ENCODE assay signal across 17 cellular contexts in genomic region chr14:104580961-104581360, GRCh38. TPM values are rescaled to one million over a fixed set of nuclear protein-coding genes. Genes with fewer than 3 reads are reported as not detected.
A peak's percentile ranks its signal among the peaks of the same experiment; 100 is the strongest.
DNase-seq lines count a peak whose midpoint lies in the region; ATAC-seq and TF ChIP-seq lines count a peak whose summit lies in the region.
"Had no signal": no experiment of that assay in that cellular context is flagged by ENCODE, and none has a peak within 500 bp of the region (broad histone marks: within the 10 kb centered on the region; RNA-seq: fewer than 3 reads in every experiment).

No MANE protein-coding gene starts in this region.

- DNase-seq in SJCRH30: peak; percentile 28 to 41
- DNase-seq in heart right ventricle: peak; percentile 73 to 83
- peak; percentile 94 for DNase-seq in stomach
- DNase-seq in HCEC 1CT: no peak
- no peak for DNase-seq in Ammon's horn (ENCODE audit: low spot score)
- DNase-seq: activated CD4-positive, CD25-positive, alpha-beta regulatory T cell treated with anti-CD3 and anti-CD28 coated beads, Interleukin-2, amount 50 U/mL, for 72 hours; activated T-cell treated with anti-CD3 and anti-CD28 coated beads for 4 hours; amygdala; GF-D8; immature natural killer cell; PC-9; T-cell had no signal

- H3K27ac ChIP-seq in HUES6 (ENCODE audit: low read depth, low read length) (no peak overlapping the region), SJCRH30 (no peak overlapping the region), heart right ventricle (peak overlapping the region; percentile 81 to 98 (median 93)), stomach (peak overlapping the region in 4 of 5 donors; percentile 9 to 67 (median 28))
- H3K27ac ChIP-seq: KMS-11, PC-9 had no signal

- TF ChIP-seq CTCF in heart right ventricle (IDR thresholded peaks at IDR 0.05): no peak
- no peak for TF ChIP-seq CTCF in stomach (IDR thresholded peaks at IDR 0.05)

- peak overlapping the region; percentile 13 for H3K9ac ChIP-seq in HUES6 (ENCODE audit: low read length)
- H3K9ac ChIP-seq: KMS-11 had no signal

- intact Hi-C loops in heart right ventricle (cut with DNase I) (loop anchor here in 3 of 10 donors (10.0 kb wide), 1 partner anchor 144 kb away; the partner anchor contains the start of gene ADSS1 (in 3 of the 3)), stomach (cut with DNase I; ENCODE audit: low total_unique reads) (no loop called here)

- H3K36me3 ChIP-seq in HUES6 (ENCODE audit: control insufficient read depth, insufficient read depth, low read length) (no peaks in the 10 kb centered on the region), SJCRH30 (no peaks in the 10 kb centered on the region), heart right ventricle (no peaks in the 10 kb centered on the region), stomach (no peaks in the 10 kb centered on the region)

- no peak overlapping the region for H3K4me3 ChIP-seq in HUES6 (ENCODE audit: low read depth, low read length)
- H3K4me3 ChIP-seq in SJCRH30: no peak overlapping the region
- H3K4me3 ChIP-seq in heart right ventricle: peak overlapping the region; percentile 38 to 60 (median 54)
- peak overlapping the region in 1 of 4 donors; percentile 9 for H3K4me3 ChIP-seq in stomach
- H3K4me3 ChIP-seq: PC-9 had no signal

- ATAC-seq in heart right ventricle (peak; percentile 3 to 57 (median 40)), HG03175 (IDR thresholded peaks at IDR 0.05; ENCODE audit: unreplicated experiment) (no peak), HG02884 (IDR thresholded peaks at IDR 0.05; ENCODE audit: unreplicated experiment) (no peak)
- ATAC-seq: T-cell had no signal

- no peak for TF ChIP-seq POLR2A in stomach (IDR thresholded peaks at IDR 0.05)

- H3K9me3 ChIP-seq in HUES6 (ENCODE audit: control insufficient read depth, insufficient read depth, low read depth, low read length) (no peaks in the 10 kb centered on the region), SJCRH30 (replicated peaks) (no peaks in the 10 kb centered on the region), heart right ventricle (no peaks in the 10 kb centered on the region), stomach (no peaks in the 10 kb centered on the region)

- H3K4me1 ChIP-seq in HUES6 (ENCODE audit: control insufficient read depth, insufficient read depth, low read length) (peaks cover 8% of the 10 kb centered on the region; the same call in 1 of the 2 replicates), SJCRH30 (no peaks in the 10 kb centered on the region), heart right ventricle (peaks cover 8 to 92% (median 48%) of the 10 kb centered on the region in 9 donors), stomach (peaks cover 40 to 73% (median 67%) of the 10 kb centered on the region in 4 donors)

- 24 to 27% methylated on average over 9 of the region's 9 CpGs for WGBS in heart right ventricle, 2 donors
- 30 to 48% (median 31%) methylated on average over 8 to 9 of the region's 9 CpGs for WGBS in stomach, 5 donors

- H3K27me3 ChIP-seq in HUES6 (ENCODE audit: control insufficient read depth, insufficient read depth, low read length) (no peaks in the 10 kb centered on the region), SJCRH30 (peaks cover 68% of the 10 kb centered on the region), heart right ventricle (peaks cover 0 to 39% (median 11%) of the 10 kb centered on the region in 7 donors), stomach (peaks cover 0 to 67% (median 9%) of the 10 kb centered on the region in 3 donors)

- no peak for TF ChIP-seq EP300 in stomach (IDR thresholded peaks at IDR 0.05)

RNA-seq across cellular contexts. Expression of gene C14orf180, which starts 1.4 kb away (rescaled TPM):
- total RNA-seq in SJCRH30 (2014; rRNA removed; shearing (Covaris generic)): not detected in 2 replicates
- total RNA-seq in heart right ventricle (100 to 1,000 TPM in 1 of 10 donors, 10 to 100 TPM in 9; 55.0 to 124 (median 75.1) TPM), stomach (1 to 10 TPM in 2 of 5 donors, under 1 TPM in 2, not detected in 1; 0.37 to 3.8 (median 1.4) TPM)
- polyA plus RNA-seq in heart right ventricle (100 to 1,000 TPM in 1 of 2 donors, 10 to 100 TPM in 1; 13.8 to 139 TPM), stomach (under 1 TPM; 0.31 to 0.75 (median 0.40) TPM)
- total RNA-seq: PC-9, T-cell had no signal
- polyA plus RNA-seq: CD14-positive monocyte, immature natural killer cell had no signal

RNA-seq across cellular contexts. Expression of gene TMEM179, which starts 23.6 kb away (rescaled TPM):
- total RNA-seq in SJCRH30 (2014; rRNA removed; shearing (Covaris generic)): not detected in 2 replicates
- total RNA-seq in heart right ventricle: 1 to 10 TPM in 1 of 10 donors, under 1 TPM in 4, not detected in 5; 0.34 to 1.0 (median 0.42) TPM
- under 1 TPM; 0.17 to 0.22 TPM for polyA plus RNA-seq in heart right ventricle
- total RNA-seq in stomach: 1 to 10 TPM in 1 of 5 donors, under 1 TPM in 2, not detected in 2; 0.58 to 4.6 (median 0.92) TPM
- 1 to 10 TPM in 1 of 3 donors, under 1 TPM in 1, not detected in 1; 0.87 to 1.4 TPM for polyA plus RNA-seq in stomach
- total RNA-seq: PC-9, T-cell had no signal
- polyA plus RNA-seq: CD14-positive monocyte, immature natural killer cell had no signal

Comparison
In these comparisons a context has a peak if more than half of its experiments do, and no peak if none do; other contexts are left out.
1. H3K27ac ChIP-seq: peak in heart right ventricle (10 of 10) and stomach (4 of 5); none in HUES6 (single experiment) and SJCRH30 (single experiment).
2. H3K4me3 ChIP-seq: peak in heart right ventricle (10 of 10); none in HUES6 (single experiment) and SJCRH30 (single experiment).
3. DNase-seq: peak in SJCRH30 (2 of 2), heart right ventricle (2 of 2) and stomach (single experiment); none in HCEC 1CT (single experiment) and Ammon's horn (single experiment).
4. ATAC-seq: peak in heart right ventricle (8 of 8); none in HG03175 (single experiment) and HG02884 (single experiment).
5. RNA of gene C14orf180, which starts 1.4 kb away (total RNA-seq): 55.0 to 124 TPM in heart right ventricle; 0.37 to 3.8 TPM in stomach and not detected in SJCRH30; every median in the first group is over 10 times any median in the second.